In genomic region chr6:166341464-166341863, GRCh38 we compare ENCODE assay signal across 9 cellular contexts. TPM values are rescaled to one million over a fixed set of nuclear protein-coding genes. Genes with fewer than 3 reads are reported as not detected.
DNase-seq lines count a peak whose midpoint lies in the region; ATAC-seq lines count a peak whose summit lies in the region.
"Had no signal": no experiment of that assay in that cellular context is flagged by ENCODE, and none has a peak within 500 bp of the region (broad histone marks: within the 10 kb centered on the region; RNA-seq: fewer than 3 reads in every experiment).

No MANE protein-coding gene starts in this region.

- peaks cover 17% of the 10 kb centered on the region for H3K36me3 ChIP-seq in thymus (ENCODE audit: control insufficient read depth, insufficient read depth)

- CTCF ChIA-PET in activated CD8-positive, alpha-beta memory T cell treated with anti-CD3 and anti-CD28 coated beads, Interleukin-2, amount 10 ng/mL, durations not matched to agents 7 days and 5 days (lab: Charles Lee) = interaction anchor here (1.0 to 2.1 kb wide), 3 partner anchors 28 to 42 kb away, joined by 4 to 18 read pairs (median 6); no protein-coding TSS in a partner anchor
- CTCF ChIA-PET in activated CD4-positive, alpha-beta memory T cell treated with anti-CD3 and anti-CD28 coated beads, Interleukin-2, amount 10 ng/mL, durations not matched to agents 7 days and 5 days (lab: Charles Lee) = interaction anchor here (0.8 to 2.0 kb wide), 3 partner anchors 8 to 145 kb away, joined by 3 to 21 read pairs (median 4); no protein-coding TSS in a partner anchor

- H3K27me3 ChIP-seq in thymus (ENCODE audit: control insufficient read depth, insufficient read depth) = no peaks in the 10 kb centered on the region

- no peaks in the 10 kb centered on the region for H3K9me3 ChIP-seq in thymus (ENCODE audit: control insufficient read depth)

- WGBS in thymus = 3% methylated on average over 7 of the region's 7 CpGs

- POLR2A ChIA-PET in activated CD4-positive, alpha-beta memory T cell treated with anti-CD3 and anti-CD28 coated beads, Interleukin-2, amount 10 ng/mL, durations not matched to agents 7 days and 5 days (lab: Charles Lee) = interaction anchor here (0.7 to 2.6 kb wide), 5 partner anchors 7 to 78 kb away, joined by 3 to 13 read pairs (median 6); partner anchors contain the start of gene PRR18

- no peak overlapping the region for H3K27ac ChIP-seq in thymus (ENCODE audit: low read depth)

- H3K4me3 Mint-ChIP-seq in activated CD8-positive, alpha-beta memory T cell treated with anti-CD3 and anti-CD28 coated beads, Interleukin-2, amount 10 ng/mL, durations not matched to agents 7 days and 5 days = peak overlapping the region; percentile 89
- peak overlapping the region; percentile 86 for H3K4me3 Mint-ChIP-seq in activated CD4-positive, alpha-beta memory T cell treated with anti-CD3 and anti-CD28 coated beads, Interleukin-2, amount 10 ng/mL, durations not matched to agents 7 days and 5 days
- peak overlapping the region; percentile 89 to 94 (median 91) for H3K4me3 Mint-ChIP-seq in immature natural killer cell

- H3K4me1 Mint-ChIP-seq in activated CD8-positive, alpha-beta memory T cell treated with anti-CD3 and anti-CD28 coated beads, Interleukin-2, amount 10 ng/mL, durations not matched to agents 7 days and 5 days = peaks cover 10% of the 10 kb centered on the region
- H3K4me1 Mint-ChIP-seq in activated CD4-positive, alpha-beta memory T cell treated with anti-CD3 and anti-CD28 coated beads, Interleukin-2, amount 10 ng/mL, durations not matched to agents 7 days and 5 days = peaks cover 14% of the 10 kb centered on the region
- peaks cover 12 to 20% of the 10 kb centered on the region in 2 donors for H3K4me1 Mint-ChIP-seq in immature natural killer cell

- peak overlapping the region; percentile 91 for H3K4me3 ChIP-seq in thymus (ENCODE audit: low read length)

- H3K9me3 Mint-ChIP-seq in activated CD8-positive, alpha-beta memory T cell treated with anti-CD3 and anti-CD28 coated beads, Interleukin-2, amount 10 ng/mL, durations not matched to agents 7 days and 5 days (ENCODE audit: low read depth) = no peaks in the 10 kb centered on the region
- H3K9me3 Mint-ChIP-seq in activated CD4-positive, alpha-beta memory T cell treated with anti-CD3 and anti-CD28 coated beads, Interleukin-2, amount 10 ng/mL, durations not matched to agents 7 days and 5 days = no peaks in the 10 kb centered on the region
- H3K9me3 Mint-ChIP-seq in immature natural killer cell = peaks cover 0 to 4% (median 0%) of the 10 kb centered on the region in 6 donors

- peaks cover 12% of the 10 kb centered on the region for H3K27me3 Mint-ChIP-seq in activated CD8-positive, alpha-beta memory T cell treated with anti-CD3 and anti-CD28 coated beads, Interleukin-2, amount 10 ng/mL, durations not matched to agents 7 days and 5 days
- H3K27me3 Mint-ChIP-seq in activated CD4-positive, alpha-beta memory T cell treated with anti-CD3 and anti-CD28 coated beads, Interleukin-2, amount 10 ng/mL, durations not matched to agents 7 days and 5 days = peaks cover 10% of the 10 kb centered on the region
- peaks cover 10 to 17% (median 11%) of the 10 kb centered on the region in 3 donors for H3K27me3 Mint-ChIP-seq in immature natural killer cell (ENCODE audit: low read depth in 3 of 3)

- peak; percentile 14 for ATAC-seq in activated CD8-positive, alpha-beta memory T cell treated with anti-CD3 and anti-CD28 coated beads, Interleukin-2, amount 10 ng/mL, durations not matched to agents 7 days and 5 days
- ATAC-seq in GM19324 (IDR thresholded peaks at IDR 0.05; ENCODE audit: low FRiP score, unreplicated experiment) (no peak), GM18517 (IDR thresholded peaks at IDR 0.05; ENCODE audit: unreplicated experiment) (no peak)

- H3K4me1 ChIP-seq in thymus (ENCODE audit: control insufficient read depth, insufficient read depth, low read length) = peaks cover 14% of the 10 kb centered on the region

- H3K27ac Mint-ChIP-seq in activated CD8-positive, alpha-beta memory T cell treated with anti-CD3 and anti-CD28 coated beads, Interleukin-2, amount 10 ng/mL, durations not matched to agents 7 days and 5 days = peak overlapping the region; percentile 90
- H3K27ac Mint-ChIP-seq in activated CD4-positive, alpha-beta memory T cell treated with anti-CD3 and anti-CD28 coated beads, Interleukin-2, amount 10 ng/mL, durations not matched to agents 7 days and 5 days = peak overlapping the region; percentile 81
- peak overlapping the region; percentile 89 to 98 (median 96) for H3K27ac Mint-ChIP-seq in immature natural killer cell

- DNase-seq in activated CD8-positive, alpha-beta memory T cell treated with anti-CD3 and anti-CD28 coated beads, Interleukin-2, amount 10 ng/mL, durations not matched to agents 7 days and 5 days = no peak
- no peak for DNase-seq in activated CD8-positive, alpha-beta memory T cell treated with anti-CD3 and anti-CD28 coated beads, Interleukin-2, amount 50 U/mL, for 4 hours
- DNase-seq in activated CD4-positive, alpha-beta memory T cell treated with anti-CD3 and anti-CD28 coated beads, Interleukin-2, amount 10 ng/mL, durations not matched to agents 7 days and 5 days = no peak
- DNase-seq in immature natural killer cell (peak; percentile 49 to 56 (median 53)), GOT3 (lab: John Stamatoyannopoulos, UW) (no peak)

- peaks cover 4% of the 10 kb centered on the region for H3K36me3 Mint-ChIP-seq in activated CD8-positive, alpha-beta memory T cell treated with anti-CD3 and anti-CD28 coated beads, Interleukin-2, amount 10 ng/mL, durations not matched to agents 7 days and 5 days
- peaks cover 6% of the 10 kb centered on the region for H3K36me3 Mint-ChIP-seq in activated CD4-positive, alpha-beta memory T cell treated with anti-CD3 and anti-CD28 coated beads, Interleukin-2, amount 10 ng/mL, durations not matched to agents 7 days and 5 days (ENCODE audit: low read depth)
- peaks cover 4 to 18% (median 8%) of the 10 kb centered on the region in 3 donors for H3K36me3 Mint-ChIP-seq in immature natural killer cell

RNA-seq across cellular contexts. Expression of gene SFT2D1, which starts 0.9 kb away (rescaled TPM):
- 10 to 100 TPM; 35.6 to 40.0 TPM for total RNA-seq in activated CD8-positive, alpha-beta memory T cell treated with anti-CD3 and anti-CD28 coated beads, Interleukin-2, amount 10 ng/mL, durations not matched to agents 7 days and 5 days
- 10 to 100 TPM; 70.0 to 72.0 TPM for total RNA-seq in activated CD4-positive, alpha-beta memory T cell treated with anti-CD3 and anti-CD28 coated beads, Interleukin-2, amount 10 ng/mL, durations not matched to agents 7 days and 5 days
- polyA plus RNA-seq in immature natural killer cell (100 to 1,000 TPM in 1 of 3 donors, 10 to 100 TPM in 2; 92.7 to 144 (median 94.2) TPM), thymus (106 TPM)

RNA-seq across cellular contexts. Expression of gene PRR18, which starts 33.3 kb away (rescaled TPM):
- not detected for total RNA-seq in activated CD8-positive, alpha-beta memory T cell treated with anti-CD3 and anti-CD28 coated beads, Interleukin-2, amount 10 ng/mL, durations not matched to agents 7 days and 5 days
- not detected for total RNA-seq in activated CD4-positive, alpha-beta memory T cell treated with anti-CD3 and anti-CD28 coated beads, Interleukin-2, amount 10 ng/mL, durations not matched to agents 7 days and 5 days
- not detected for polyA plus RNA-seq in immature natural killer cell
- 0.09 TPM for polyA plus RNA-seq in thymus
- total RNA-seq: T-helper 1 cell treated with Interleukin-12 subunit alpha and Interleukin-12 subunit beta and Interleukin-4 antibody, amounts not matched to agents 30 ng/mL and 1 ng/mL, for 36 hours had no signal

RNA-seq across cellular contexts. Expression of gene MPC1, which starts 41.3 kb away (rescaled TPM):
- total RNA-seq in activated CD8-positive, alpha-beta memory T cell treated with anti-CD3 and anti-CD28 coated beads, Interleukin-2, amount 10 ng/mL, durations not matched to agents 7 days and 5 days = 10 to 100 TPM; 29.4 to 37.4 TPM
- total RNA-seq in activated CD4-positive, alpha-beta memory T cell treated with anti-CD3 and anti-CD28 coated beads, Interleukin-2, amount 10 ng/mL, durations not matched to agents 7 days and 5 days = 10 to 100 TPM; 23.0 to 24.1 TPM
- polyA plus RNA-seq in immature natural killer cell (100 to 1,000 TPM in 1 of 3 donors, 10 to 100 TPM in 2; 68.7 to 107 (median 85.6) TPM), thymus (106 TPM)

Comparison
In these comparisons a context has a peak if more than half of its experiments do, and no peak if none do; other contexts are left out.
1. DNase-seq: peak in immature natural killer cell (3 of 3); none in activated CD8-positive, alpha-beta memory T cell treated with anti-CD3 and anti-CD28 coated beads, Interleukin-2, amount 10 ng/mL, durations not matched to agents 7 days and 5 days (single experiment), activated CD8-positive, alpha-beta memory T cell treated with anti-CD3 and anti-CD28 coated beads, Interleukin-2, amount 50 U/mL, for 4 hours (single experiment), activated CD4-positive, alpha-beta memory T cell treated with anti-CD3 and anti-CD28 coated beads, Interleukin-2, amount 10 ng/mL, durations not matched to agents 7 days and 5 days (single experiment) and GOT3 (single experiment).
2. Peak in every context shown above with its lines, with median percentiles within 50 percentile points of each other: H3K27ac Mint-ChIP-seq and H3K4me3 Mint-ChIP-seq.